In genomic region chr11:57313071-57313787, GRCh38 we compare ENCODE assay signal across 1 cellular context.
TF ChIP-seq lines count a peak whose summit lies in the region.

No MANE protein-coding gene starts in this region.

TF ChIP-seq in liver, 16 proteins besides CTCF, POLR2A, EP300 and RAD21 (continued from another document):
- no peak for TF ChIP-seq REST (IDR thresholded peaks at IDR 0.05)
- no peak for TF ChIP-seq JUND (IDR thresholded peaks at IDR 0.05)
- peak; percentile 36 for TF ChIP-seq HNF4G (IDR thresholded peaks at IDR 0.05)
- peak in 1 of 2 donors; percentile 9 for TF ChIP-seq RXRA (IDR thresholded peaks at IDR 0.05)
- TF ChIP-seq ATF3 (IDR thresholded peaks at IDR 0.05): no peak
